ENCODE assay signal across 8 cellular contexts in the genomic region with DNA sequence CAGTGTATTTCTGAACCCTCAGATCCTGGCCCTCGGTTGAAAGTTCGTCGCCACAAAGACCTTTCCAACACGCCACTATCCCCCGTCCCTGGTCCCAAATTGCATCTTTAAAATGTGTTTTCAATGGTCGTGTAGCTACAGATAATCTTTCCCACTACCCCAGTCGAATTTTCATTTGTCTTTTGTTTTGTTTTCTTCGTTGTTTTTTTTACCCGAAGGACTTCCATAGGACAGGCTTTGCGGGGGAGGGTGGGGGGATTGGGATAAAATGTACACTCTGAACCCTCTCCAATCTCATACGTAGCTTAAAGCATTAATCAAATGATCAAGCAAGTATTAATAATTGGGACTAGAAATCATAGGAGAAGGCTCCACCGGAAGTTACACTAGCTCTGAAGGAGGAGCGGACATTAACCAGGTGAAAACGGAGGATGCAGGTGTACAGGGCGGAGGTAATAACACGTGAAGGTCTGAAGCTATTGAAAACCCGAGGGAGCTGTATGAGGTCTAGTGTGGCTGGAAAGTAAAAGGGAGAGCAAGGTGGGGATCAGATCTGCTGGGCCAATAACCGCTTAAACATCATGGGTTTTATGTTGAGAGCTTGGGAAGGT. TPM values are rescaled to one million over a fixed set of nuclear protein-coding genes. Genes with fewer than 3 reads are reported as not detected.
DNase-seq lines count a peak whose midpoint lies in the region; ATAC-seq and TF ChIP-seq lines count a peak whose summit lies in the region.

No MANE protein-coding gene starts in this region.

- H3K9me3 ChIP-seq in WERI-Rb-1 (ENCODE audit: severe bottlenecking): no peaks in the 10 kb centered on the region
- H3K9me3 ChIP-seq in iPS DF 6.9 (ENCODE audit: control insufficient read depth, insufficient read depth, low read length): no peaks in the 10 kb centered on the region
- no peaks in the 10 kb centered on the region for H3K9me3 ChIP-seq in stomach

- peaks cover 5% of the 10 kb centered on the region; the same call in 1 of the 2 replicates for H4K20me1 ChIP-seq in KMS-11 (ENCODE audit: insufficient read depth)

- H3K27ac ChIP-seq in KMS-11 (peak overlapping the region; percentile 94), WERI-Rb-1 (peak overlapping the region; percentile 98), iPS DF 6.9 (ENCODE audit: low read length) (no peak overlapping the region), stomach (peak overlapping the region; percentile 85 to 94 (median 92))

- no peak overlapping the region for H3K4me3 ChIP-seq in KMS-11 (IDR thresholded peaks at IDR 0.05; ENCODE audit: insufficient read depth, low read depth, low read length)
- peak overlapping the region; percentile 81 for H3K4me3 ChIP-seq in WERI-Rb-1 (ENCODE audit: low read depth, low read length)
- peak overlapping the region; percentile 71; the same call in 1 of the 2 replicates for H3K4me3 ChIP-seq in iPS DF 6.9 (ENCODE audit: low read length)
- peak overlapping the region; percentile 68 to 82 (median 79) for H3K4me3 ChIP-seq in stomach

- WGBS in iPS DF 6.9 (ENCODE audit: insufficient coverage, insufficient read length): no CpG with 5 or more reads among the region's 18 CpGs
- 11 to 19% (median 14%) methylated on average over 18 of the region's 18 CpGs for WGBS in stomach, 5 donors

- H3K27me3 Mint-ChIP-seq in Calu3 (ENCODE audit: unreplicated experiment): no peaks in the 10 kb centered on the region

- intact Hi-C loops in Calu3 (cut with micrococcal nuclease; ENCODE audit: unreplicated experiment) (loop anchor here (1.0 kb wide), 1 partner anchor 32 kb away; the partner anchor contains the start of gene PHF14), stomach (cut with DNase I; ENCODE audit: low total_unique reads) (no loop called here)

- TF ChIP-seq CTCF in Calu3 (IDR thresholded peaks at IDR 0.05; ENCODE audit: unreplicated experiment) (no peak), KMS-11 (conservative IDR thresholded peaks at IDR 0.05; ENCODE audit: low read depth, low read length) (no peak), WERI-Rb-1 (IDR thresholded peaks at IDR 0.05; ENCODE audit: low read depth, low read length) (no peak), stomach (IDR thresholded peaks at IDR 0.05) (no peak)

- no peak for ATAC-seq in HG02798 (IDR thresholded peaks at IDR 0.05; ENCODE audit: poor library complexity, unreplicated experiment)

- H3K36me3 ChIP-seq in KMS-11 (ENCODE audit: insufficient read depth) (no peaks in the 10 kb centered on the region), WERI-Rb-1 (peaks cover 22% of the 10 kb centered on the region), iPS DF 6.9 (ENCODE audit: control insufficient read depth, insufficient read depth, low read length) (peaks cover 8% of the 10 kb centered on the region), stomach (peaks cover 13 to 18% (median 17%) of the 10 kb centered on the region in 4 donors)

- BruUV-seq in Calu3 (replicated peaks; lab: Mats Ljungman, UMichigan): TSS peak; percentile 61

- H3K36me3 Mint-ChIP-seq in Calu3 (ENCODE audit: insufficient read depth, unreplicated experiment): peaks cover 11% of the 10 kb centered on the region

- peak overlapping the region; percentile 87 for H3K9ac ChIP-seq in KMS-11

- peak overlapping the region; percentile 88 for H2AFZ ChIP-seq in KMS-11 (ENCODE audit: low read depth)

- no peak for TF ChIP-seq EP300 in stomach (IDR thresholded peaks at IDR 0.05)

- H3K27ac Mint-ChIP-seq in Calu3 (ENCODE audit: unreplicated experiment): no peak overlapping the region

- peak overlapping the region; percentile 87 for H3K4me2 ChIP-seq in KMS-11

- H3K4me3 Mint-ChIP-seq in Calu3 (ENCODE audit: low read depth, unreplicated experiment): no peak overlapping the region

- no peaks in the 10 kb centered on the region for H3K9me3 Mint-ChIP-seq in Calu3 (ENCODE audit: low read depth, unreplicated experiment)

- DNase-seq in Calu3 (no peak), WERI-Rb-1 (no peak), iPS DF 6.9 (ENCODE audit: low read depth, low spot score) (no peak), stomach (no peak), H4 (ENCODE audit: low spot score) (no peak)
- DNase-seq in effector CD8-positive, alpha-beta T cell (lab: John Stamatoyannopoulos, UW): no peak

- peaks cover 38% of the 10 kb centered on the region for H3K79me2 ChIP-seq in KMS-11 (ENCODE audit: insufficient read depth, low read depth)

- no peak for TF ChIP-seq POLR2A in stomach (IDR thresholded peaks at IDR 0.05)

- H3K4me1 ChIP-seq in KMS-11 (ENCODE audit: low read depth, poor library complexity, severe bottlenecking) (peaks cover 25% of the 10 kb centered on the region), iPS DF 6.9 (ENCODE audit: control insufficient read depth, insufficient read depth, low read length) (no peaks in the 10 kb centered on the region), stomach (peaks cover 6 to 45% (median 26%) of the 10 kb centered on the region in 4 donors)

- CTCF ChIA-PET in Calu3 (lab: Charles Lee): interaction anchor here (0.6 to 1.2 kb wide), 4 partner anchors 10 to 271 kb away, joined by 3 to 7 read pairs (median 6); partner anchors contain the start of gene PHF14

- H3K27me3 ChIP-seq in KMS-11 (ENCODE audit: insufficient read depth, low read depth): no peaks in the 10 kb centered on the region
- no peaks in the 10 kb centered on the region for H3K27me3 ChIP-seq in WERI-Rb-1 (ENCODE audit: insufficient read depth, low read depth, severe bottlenecking)
- no peaks in the 10 kb centered on the region for H3K27me3 ChIP-seq in iPS DF 6.9 (ENCODE audit: control insufficient read depth, insufficient read depth, low read length)
- no peaks in the 10 kb centered on the region for H3K27me3 ChIP-seq in stomach

- H3K4me1 Mint-ChIP-seq in Calu3 (ENCODE audit: low read depth, unreplicated experiment): no peaks in the 10 kb centered on the region

RNA-seq across cellular contexts. Expression of gene PHF14, which starts 32.8 kb away (rescaled TPM):
- 37.7 and 40.2 TPM in 2 replicates for total RNA-seq in Calu3 (2022)
- total RNA-seq in stomach: 100 to 1,000 TPM in 1 of 5 donors, 10 to 100 TPM in 4; 39.1 to 140 (median 70.0) TPM
- polyA plus RNA-seq in stomach: 10 to 100 TPM; 18.9 to 92.7 (median 23.4) TPM
- total RNA-seq in H4 (2014; rRNA removed; shearing (Covaris generic)): 53.1 and 71.6 TPM in 2 replicates
